ENCODE assay signal across 15 cellular contexts in genomic region chr1:169874229-169874628, GRCh38. TPM values are rescaled to one million over a fixed set of nuclear protein-coding genes. Genes with fewer than 3 reads are reported as not detected.
DNase-seq lines count a peak whose midpoint lies in the region; ATAC-seq and TF ChIP-seq lines count a peak whose summit lies in the region.
"Had no signal": no experiment of that assay in that cellular context is flagged by ENCODE, and none has a peak within 500 bp of the region (broad histone marks: within the 10 kb centered on the region; RNA-seq: fewer than 3 reads in every experiment).

No MANE protein-coding gene starts in this region.

- peak overlapping the region; percentile 80 to 83; a peak in 3 of 4 replicates for H3K27ac ChIP-seq in SK-N-SH (ENCODE audit: low read depth in 2 of 2, low read length in 1 of 2)
- H3K27ac ChIP-seq: right lobe of liver had no signal

- peak overlapping the region; percentile 27; the same call in 1 of the 2 replicates for H3K9ac ChIP-seq in SK-N-SH

- no peaks in the 10 kb centered on the region for H4K20me1 ChIP-seq in SK-N-SH (ENCODE audit: insufficient read depth)

- in situ Hi-C loops in GM13977 (cut with MboI; ENCODE audit: low pct_unique_long_range_greater_than_20kb, low sequenced_read_pairs, unreplicated experiment), result no loop called here

- peaks cover 59 to 63% of the 10 kb centered on the region in 2 experiments for H3K36me3 ChIP-seq in SK-N-SH (replicated peaks in 1 of 2; ENCODE audit: control insufficient read depth in 1 of 2, insufficient read depth in 2 of 2, low read length in 1 of 2)

- DNase-seq in ELR (ENCODE audit: low read depth) (peak; percentile 82), SK-N-SH (no peak), fibroblast of peridontal ligament (ENCODE audit: extremely low read depth) (peak; percentile 83), skeletal muscle cell (ENCODE audit: low read depth) (peak; percentile 15), GM13977 (ENCODE audit: low spot score) (no peak), NCI-H82 (lab: John Stamatoyannopoulos, UW) (no peak)
- DNase-seq: activated CD4-positive, alpha-beta T cell treated with anti-CD3 and anti-CD28 coated beads, Interleukin-2, amount 50 U/mL, for 4 hours; Calu3; NCI-H446 treated with DMSO at 0.1 percent for 48 hours; right lobe of liver; substantia nigra; T-helper 2 cell had no signal

- no peak overlapping the region for H3K4me3 ChIP-seq in SK-N-SH (ENCODE audit: low read depth in 2 of 2, low read length in 1 of 2)
- H3K4me3 ChIP-seq in skeletal muscle cell (ENCODE audit: low read depth, low read length), result no peak overlapping the region
- H3K4me3 ChIP-seq: right lobe of liver had no signal

- peak; percentile 33 to 89; a peak in 2 of 4 replicates for TF ChIP-seq EP300 in SK-N-SH (IDR thresholded peaks at IDR 0.05; ENCODE audit: borderline replicate concordance in 1 of 2, low read depth in 1 of 2, low read length in 1 of 2)

- peak overlapping the region; percentile 50; the same call in 1 of the 2 replicates for H3K4me2 ChIP-seq in SK-N-SH

- H3K9me2 ChIP-seq in SK-N-SH, result no peaks in the 10 kb centered on the region

- H3F3A ChIP-seq in SK-N-SH (replicated peaks; ENCODE audit: insufficient read depth), result peaks cover 42% of the 10 kb centered on the region

- H3K9me3 ChIP-seq in SK-N-SH, result no peaks in the 10 kb centered on the region
- H3K9me3 ChIP-seq: right lobe of liver had no signal

- no peak overlapping the region for H2AFZ ChIP-seq in SK-N-SH (ENCODE audit: low read depth)

- ATAC-seq in HG03039 (IDR thresholded peaks at IDR 0.05; ENCODE audit: unreplicated experiment) (no peak), HG03097 (IDR thresholded peaks at IDR 0.05; ENCODE audit: low FRiP score, unreplicated experiment) (no peak)
- ATAC-seq: esophagus mucosa, right lobe of liver had no signal

- 54% methylated on average over 3 of the region's 3 CpGs for WGBS in SK-N-SH (ENCODE audit: low lambda C conversion rate)

- POLR2A ChIA-PET in SK-N-SH (lab: Yijun Ruan, JAX), result no interaction called here

- H3K79me2 ChIP-seq in SK-N-SH (ENCODE audit: insufficient read depth), result peaks cover 30% of the 10 kb centered on the region

- no peak for TF ChIP-seq RAD21 in SK-N-SH (IDR thresholded peaks at IDR 0.05; ENCODE audit: low read length)

- TF ChIP-seq CTCF in SK-N-SH (IDR thresholded peaks at IDR 0.05) (no peak), GM13977 (IDR thresholded peaks at IDR 0.05; ENCODE audit: extremely low read depth, insufficient read depth, missing control alignments) (no peak)

- peaks cover 4 to 35% of the 10 kb centered on the region in 2 experiments; a peak in 3 of 4 replicates for H3K4me1 ChIP-seq in SK-N-SH (ENCODE audit: control insufficient read depth in 1 of 2, insufficient read depth in 2 of 2, low read depth in 1 of 2, low read length in 1 of 2)

- no peaks in the 10 kb centered on the region for H3K27me3 ChIP-seq in SK-N-SH (ENCODE audit: insufficient read depth)
- H3K27me3 ChIP-seq: right lobe of liver had no signal

- CTCF ChIA-PET in SK-N-SH (lab: Yijun Ruan, JAX), result no interaction called here

TF ChIP-seq in SK-N-SH, 30 proteins besides CTCF, POLR2A, EP300 and RAD21 (continues in another document):
- TF ChIP-seq, protein P1, sequence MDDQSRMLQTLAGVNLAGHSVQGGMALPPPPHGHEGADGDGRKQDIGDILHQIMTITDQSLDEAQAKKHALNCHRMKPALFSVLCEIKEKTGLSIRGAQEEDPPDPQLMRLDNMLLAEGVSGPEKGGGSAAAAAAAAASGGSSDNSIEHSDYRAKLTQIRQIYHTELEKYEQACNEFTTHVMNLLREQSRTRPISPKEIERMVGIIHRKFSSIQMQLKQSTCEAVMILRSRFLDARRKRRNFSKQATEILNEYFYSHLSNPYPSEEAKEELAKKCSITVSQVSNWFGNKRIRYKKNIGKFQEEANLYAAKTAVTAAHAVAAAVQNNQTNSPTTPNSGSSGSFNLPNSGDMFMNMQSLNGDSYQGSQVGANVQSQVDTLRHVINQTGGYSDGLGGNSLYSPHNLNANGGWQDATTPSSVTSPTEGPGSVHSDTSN (IDR thresholded peaks at IDR 0.05), result peak; percentile 82
- no peak for TF ChIP-seq GABPA (IDR thresholded peaks at IDR 0.05; ENCODE audit: low read depth)
- no peak for TF ChIP-seq NRF1 (IDR thresholded peaks at IDR 0.05; ENCODE audit: low read depth, low read length)
- TF ChIP-seq, protein P2, sequence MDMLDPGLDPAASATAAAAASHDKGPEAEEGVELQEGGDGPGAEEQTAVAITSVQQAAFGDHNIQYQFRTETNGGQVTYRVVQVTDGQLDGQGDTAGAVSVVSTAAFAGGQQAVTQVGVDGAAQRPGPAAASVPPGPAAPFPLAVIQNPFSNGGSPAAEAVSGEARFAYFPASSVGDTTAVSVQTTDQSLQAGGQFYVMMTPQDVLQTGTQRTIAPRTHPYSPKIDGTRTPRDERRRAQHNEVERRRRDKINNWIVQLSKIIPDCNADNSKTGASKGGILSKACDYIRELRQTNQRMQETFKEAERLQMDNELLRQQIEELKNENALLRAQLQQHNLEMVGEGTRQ (IDR thresholded peaks at IDR 0.05; ENCODE audit: borderline replicate concordance, low read depth, low read length), result no peak
- TF ChIP-seq MAX (IDR thresholded peaks at IDR 0.05; ENCODE audit: low read depth), result peak; percentile 76
- TF ChIP-seq REST (IDR thresholded peaks at IDR 0.05; ENCODE audit: low read depth, low read length), result no peak
- TF ChIP-seq FOXM1 (IDR thresholded peaks at IDR 0.05; ENCODE audit: low read depth), result peak; percentile 44; the same call in 1 of the 2 replicates
- peak; percentile 95 for TF ChIP-seq FOSL2 (IDR thresholded peaks at IDR 0.05; ENCODE audit: borderline replicate concordance, low read depth)
- TF ChIP-seq SMC3 (IDR thresholded peaks at IDR 0.05; ENCODE audit: low read depth, low read length), result no peak
- peak; percentile 88 for TF ChIP-seq JUND (IDR thresholded peaks at IDR 0.05)
- TF ChIP-seq RCOR1 (IDR thresholded peaks at IDR 0.05; ENCODE audit: low read length), result no peak
- TF ChIP-seq TAF1 (IDR thresholded peaks at IDR 0.05; ENCODE audit: borderline replicate concordance, low read depth, low read length), result no peak
- peak; percentile 72 for TF ChIP-seq NFIC (IDR thresholded peaks at IDR 0.05; ENCODE audit: borderline replicate concordance)
- TF ChIP-seq TCF12 (IDR thresholded peaks at IDR 0.05), result peak; percentile 96
- TF ChIP-seq MEF2A (IDR thresholded peaks at IDR 0.05; ENCODE audit: borderline replicate concordance, low read depth), result no peak
- peak; percentile 78; the same call in 1 of the 2 replicates for TF ChIP-seq RXRA (IDR thresholded peaks at IDR 0.05; ENCODE audit: borderline replicate concordance, low read depth)
- peak; percentile 59; the same call in 1 of the 2 replicates for TF ChIP-seq POLR2AphosphoS5 (IDR thresholded peaks at IDR 0.05; ENCODE audit: low read depth, low read length)
- TF ChIP-seq, protein P3, sequence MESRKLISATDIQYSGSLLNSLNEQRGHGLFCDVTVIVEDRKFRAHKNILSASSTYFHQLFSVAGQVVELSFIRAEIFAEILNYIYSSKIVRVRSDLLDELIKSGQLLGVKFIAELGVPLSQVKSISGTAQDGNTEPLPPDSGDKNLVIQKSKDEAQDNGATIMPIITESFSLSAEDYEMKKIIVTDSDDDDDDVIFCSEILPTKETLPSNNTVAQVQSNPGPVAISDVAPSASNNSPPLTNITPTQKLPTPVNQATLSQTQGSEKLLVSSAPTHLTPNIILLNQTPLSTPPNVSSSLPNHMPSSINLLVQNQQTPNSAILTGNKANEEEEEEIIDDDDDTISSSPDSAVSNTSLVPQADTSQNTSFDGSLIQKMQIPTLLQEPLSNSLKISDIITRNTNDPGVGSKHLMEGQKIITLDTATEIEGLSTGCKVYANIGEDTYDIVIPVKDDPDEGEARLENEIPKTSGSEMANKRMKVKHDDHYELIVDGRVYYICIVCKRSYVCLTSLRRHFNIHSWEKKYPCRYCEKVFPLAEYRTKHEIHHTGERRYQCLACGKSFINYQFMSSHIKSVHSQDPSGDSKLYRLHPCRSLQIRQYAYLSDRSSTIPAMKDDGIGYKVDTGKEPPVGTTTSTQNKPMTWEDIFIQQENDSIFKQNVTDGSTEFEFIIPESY (IDR thresholded peaks at IDR 0.05; ENCODE audit: borderline replicate concordance, low read depth), result no peak

RNA-seq across cellular contexts. Expression of gene SCYL3, which starts 19.5 kb away (rescaled TPM):
- 5.9 and 7.7 TPM in 2 replicates for polyA plus RNA-seq in SK-N-SH (2012; rRNA removed)
- polyA plus RNA-seq in SK-N-SH (2012; cell fraction: cytosol; rRNA removed), result 5.7 and 6.1 TPM in 2 replicates
- polyA plus RNA-seq in SK-N-SH (2012; cell fraction: nucleus; rRNA removed), result 11.6 and 15.3 TPM in 2 replicates

Comparison
In these comparisons a context has a peak if more than half of its experiments do, and no peak if none do; other contexts are left out.
1. DNase-seq: peak in ELR (single experiment), fibroblast of peridontal ligament (single experiment) and skeletal muscle cell (single experiment); none in SK-N-SH (single experiment), GM13977 (single experiment) and NCI-H82 (single experiment).